11 cellular contexts compared by ENCODE assay signal in genomic region chr12:76422878-76423438, GRCh38.
A peak's percentile ranks its signal among the peaks of the same experiment; 100 is the strongest.
DNase-seq lines count a peak whose midpoint lies in the region; ATAC-seq, FAIRE-seq and TF ChIP-seq lines count a peak whose summit lies in the region.
"Had no signal": no experiment of that assay in that cellular context is flagged by ENCODE, and none has a peak within 500 bp of the region (broad histone marks: within the 10 kb centered on the region; RNA-seq: fewer than 3 reads in every experiment).

No MANE protein-coding gene starts in this region.

- H3K4me2 ChIP-seq in astrocyte (ENCODE audit: low read length): peak overlapping the region; percentile 87

- H3K27ac ChIP-seq in HEK293 (ENCODE audit: extremely low read depth, low read depth, low read length) (peak overlapping the region; percentile 65), astrocyte (ENCODE audit: low read depth, low read length) (peak overlapping the region; percentile 43), stomach smooth muscle (ENCODE audit: low read length) (no peak overlapping the region), vagina (no peak overlapping the region)

- H2AFZ ChIP-seq in astrocyte (ENCODE audit: low read depth, low read length): no peak overlapping the region

- FAIRE-seq in astrocyte (lab: Jason Lieb, UNC): no peak

- no peak overlapping the region for H3K27ac Mint-ChIP-seq in astrocyte (ENCODE audit: unreplicated experiment)

- H3K27me3 Mint-ChIP-seq in astrocyte (ENCODE audit: low read depth, unreplicated experiment): no peaks in the 10 kb centered on the region

- H3K36me3 Mint-ChIP-seq in astrocyte (ENCODE audit: low read depth, unreplicated experiment): peaks cover 6% of the 10 kb centered on the region

- H3K9ac ChIP-seq in astrocyte (ENCODE audit: low read length) (peak overlapping the region; percentile 73), stomach smooth muscle (ENCODE audit: low read length in 2 of 2) (peak overlapping the region in 1 of 2 donors; percentile 19)

- TF ChIP-seq CTCF in HEK293 (tag by site-specific recombination; IDR thresholded peaks at IDR 0.05) (no peak), astrocyte (IDR thresholded peaks at IDR 0.05; ENCODE audit: insufficient read depth, low read depth, low read length) (no peak), vagina (IDR thresholded peaks at IDR 0.05) (no peak)

- H3K4me1 Mint-ChIP-seq in astrocyte (ENCODE audit: low read depth, unreplicated experiment): peaks cover 9% of the 10 kb centered on the region

- no peaks in the 10 kb centered on the region for H4K20me1 ChIP-seq in astrocyte (ENCODE audit: insufficient read depth, low read length)

- no peak for TF ChIP-seq POLR2A in vagina (IDR thresholded peaks at IDR 0.05)

- peaks cover 61% of the 10 kb centered on the region for H3K79me2 ChIP-seq in astrocyte (ENCODE audit: insufficient read depth, low read length)

- peaks cover 8% of the 10 kb centered on the region for H3K9me3 Mint-ChIP-seq in astrocyte (ENCODE audit: unreplicated experiment)

- H3K4me1 ChIP-seq in HEK293 (ENCODE audit: control insufficient read depth, insufficient read depth, low read length) (peaks cover 17% of the 10 kb centered on the region), astrocyte (ENCODE audit: insufficient read depth, low read length) (no peaks in the 10 kb centered on the region), stomach smooth muscle (ENCODE audit: control insufficient read depth, insufficient read depth, low read length) (no peaks in the 10 kb centered on the region), vagina (peaks cover 5% of the 10 kb centered on the region)

- no peak overlapping the region; the same call in 1 of the 2 replicates for H3K4me3 ChIP-seq in HEK293 (ENCODE audit: low read depth, low read length)
- peak overlapping the region; percentile 54 for H3K4me3 ChIP-seq in astrocyte (ENCODE audit: insufficient read depth, low read depth, low read length)
- peak overlapping the region; percentile 1 to 24 for H3K4me3 ChIP-seq in stomach smooth muscle (ENCODE audit: low read length in 2 of 2)
- H3K4me3 ChIP-seq in vagina: no peak overlapping the region

- H3K9me3 ChIP-seq in HEK293 (ENCODE audit: control insufficient read depth, insufficient read depth, low read depth, low read length): no peaks in the 10 kb centered on the region
- H3K9me3 ChIP-seq in astrocyte (ENCODE audit: insufficient read depth, low read depth, low read length): peaks cover 6% of the 10 kb centered on the region
- H3K9me3 ChIP-seq in stomach smooth muscle (ENCODE audit: control insufficient read depth in 2 of 2, low read length in 2 of 2): peaks cover 0 to 3% of the 10 kb centered on the region in 2 donors
- peaks cover 7% of the 10 kb centered on the region for H3K9me3 ChIP-seq in vagina

- intact Hi-C loops in vagina (cut with DNase I): no loop called here

- ATAC-seq in HG02852 (IDR thresholded peaks at IDR 0.05; ENCODE audit: unreplicated experiment) (no peak), GM21360 (IDR thresholded peaks at IDR 0.05; ENCODE audit: unreplicated experiment) (no peak)

- CTCF ChIA-PET in HEK293 (lab: Yijun Ruan, JAX): interaction anchor here (0.7 kb wide), 2 partner anchors 205 to 927 kb away, joined by 3 read pairs; no protein-coding TSS in a partner anchor

- H3K36me3 ChIP-seq in HEK293 (ENCODE audit: control insufficient read depth in 2 of 2, insufficient read depth in 1 of 2, low read length in 2 of 2): no peaks in the 10 kb centered on the region
- no peaks in the 10 kb centered on the region for H3K36me3 ChIP-seq in astrocyte (ENCODE audit: insufficient read depth, low read length)
- no peaks in the 10 kb centered on the region for H3K36me3 ChIP-seq in stomach smooth muscle (ENCODE audit: control insufficient read depth in 2 of 2, insufficient read depth in 2 of 2, low read length in 2 of 2)
- no peaks in the 10 kb centered on the region for H3K36me3 ChIP-seq in vagina

- DNase-seq in astrocyte (ENCODE audit: low read depth) (peak; percentile 68), foreskin melanocyte (peak; percentile 33), vagina (ENCODE audit: extremely low spot score in 2 of 2) (no peak)
- DNase-seq: activated CD4-positive, alpha-beta T cell treated with anti-CD3 and anti-CD28 coated beads for 4 hours; activated naive CD4-positive, alpha-beta T cell treated with anti-CD3 and anti-CD28 coated beads, Interleukin-2, amount 50 U/mL, for 16 hours; GDM1; NCI-H187 had no signal

- POLR2A ChIA-PET in HEK293 (lab: Yijun Ruan, JAX): no interaction called here

- H3K27me3 ChIP-seq in astrocyte (ENCODE audit: insufficient read depth, low read length): no peaks in the 10 kb centered on the region
- no peaks in the 10 kb centered on the region for H3K27me3 ChIP-seq in stomach smooth muscle (ENCODE audit: control insufficient read depth in 1 of 2, insufficient read depth in 2 of 2, low read length in 2 of 2)
- no peaks in the 10 kb centered on the region for H3K27me3 ChIP-seq in vagina

- H3K4me3 Mint-ChIP-seq in astrocyte (ENCODE audit: unreplicated experiment): no peak overlapping the region

TF ChIP-seq in HEK293, 187 proteins besides CTCF, POLR2A, EP300 and RAD21 (continues in another document):
- TF ChIP-seq PRDM6 (tag by site-specific recombination; IDR thresholded peaks at IDR 0.05) (peak; percentile 89), ZNF221 (tag by site-specific recombination; IDR thresholded peaks at IDR 0.05; ENCODE audit: borderline replicate concordance) (no peak), ZBTB49 (tag by site-specific recombination; IDR thresholded peaks at IDR 0.05; ENCODE audit: low read depth) (no peak), ZNF561 (tag by site-specific recombination; IDR thresholded peaks at IDR 0.05; ENCODE audit: borderline replicate concordance) (no peak), ZBTB17 (tag by site-specific recombination; IDR thresholded peaks at IDR 0.05) (peak; percentile 69), ZNF629 (tag by site-specific recombination; IDR thresholded peaks at IDR 0.05) (peak; percentile 55), ZNF416 (tag by site-specific recombination; IDR thresholded peaks at IDR 0.05) (no peak), ZNF157 (tag by site-specific recombination; IDR thresholded peaks at IDR 0.05) (no peak), ZNF76 (tag by site-specific recombination; IDR thresholded peaks at IDR 0.05; ENCODE audit: borderline replicate concordance, low read depth) (no peak), KLF17 (tag by site-specific recombination; IDR thresholded peaks at IDR 0.05) (no peak), ZBTB20 (tag by site-specific recombination; IDR thresholded peaks at IDR 0.05) (no peak), ZNF747 (tag by site-specific recombination; IDR thresholded peaks at IDR 0.05) (no peak), ZNF138 (tag by site-specific recombination; IDR thresholded peaks at IDR 0.05; ENCODE audit: borderline replicate concordance) (no peak), ZNF664 (tag by site-specific recombination; IDR thresholded peaks at IDR 0.05) (no peak), ZSCAN30 (tag by site-specific recombination; IDR thresholded peaks at IDR 0.05) (0 out of 2 replicates have a peak, but pooled peaks have one; percentile 43)
- TF ChIP-seq, protein P1, sequence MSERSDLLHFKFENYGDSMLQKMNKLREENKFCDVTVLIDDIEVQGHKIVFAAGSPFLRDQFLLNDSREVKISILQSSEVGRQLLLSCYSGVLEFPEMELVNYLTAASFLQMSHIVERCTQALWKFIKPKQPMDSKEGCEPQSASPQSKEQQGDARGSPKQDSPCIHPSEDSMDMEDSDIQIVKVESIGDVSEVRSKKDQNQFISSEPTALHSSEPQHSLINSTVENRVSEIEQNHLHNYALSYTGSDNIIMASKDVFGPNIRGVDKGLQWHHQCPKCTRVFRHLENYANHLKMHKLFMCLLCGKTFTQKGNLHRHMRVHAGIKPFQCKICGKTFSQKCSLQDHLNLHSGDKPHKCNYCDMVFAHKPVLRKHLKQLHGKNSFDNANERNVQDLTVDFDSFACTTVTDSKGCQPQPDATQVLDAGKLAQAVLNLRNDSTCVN (tag by site-specific recombination; optimal IDR thresholded peaks at IDR 0.05): no peak

Comparison
In these comparisons a context has a peak if more than half of its experiments do, and no peak if none do; other contexts are left out.
1. H3K27ac ChIP-seq: peak in HEK293 (single experiment) and astrocyte (single experiment); none in stomach smooth muscle (single experiment) and vagina (single experiment).
2. H3K4me3 ChIP-seq: peak in astrocyte (single experiment) and stomach smooth muscle (2 of 2); none in HEK293 (single experiment) and vagina (0 of 2).
3. DNase-seq: peak in astrocyte (single experiment) and foreskin melanocyte (single experiment); none in vagina (0 of 2).